Comparison of ENCODE assay signal across 8 cellular contexts in the genomic region with DNA sequence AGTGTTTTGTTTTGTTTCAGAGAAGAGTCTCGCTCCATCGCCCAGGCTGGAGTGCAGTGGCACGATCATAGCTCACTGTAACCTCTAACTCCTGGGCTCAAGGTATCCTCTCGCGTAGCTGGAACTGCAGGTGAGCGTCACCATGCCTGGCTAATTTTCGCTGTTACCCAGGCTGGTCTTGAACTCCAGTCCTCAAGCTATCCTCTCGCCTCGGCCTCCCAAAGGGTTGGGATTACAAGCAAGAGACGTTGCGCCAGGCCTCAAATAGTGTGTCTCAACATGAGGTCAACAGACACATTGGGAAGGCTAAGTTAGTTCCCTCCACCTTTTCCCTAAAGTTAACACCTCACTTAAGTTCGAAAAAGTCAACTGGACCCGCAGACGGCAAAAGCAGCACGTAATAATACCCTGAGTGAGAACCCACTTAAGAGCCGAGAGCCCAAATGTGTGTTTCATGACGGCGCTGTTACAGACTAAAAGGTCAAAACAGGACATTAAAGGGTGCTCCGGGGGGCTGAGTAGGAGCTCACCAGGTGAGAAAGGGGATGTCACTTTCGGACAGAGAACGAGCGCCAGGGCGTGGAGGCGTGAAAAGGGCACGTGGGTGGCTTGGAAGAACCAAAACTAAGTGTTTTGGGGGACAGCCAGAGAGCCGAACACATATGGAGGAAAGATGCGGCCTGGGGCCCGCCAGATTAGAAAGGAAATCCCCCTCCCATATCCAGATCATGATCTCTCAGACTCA. TPM values are rescaled to one million over a fixed set of nuclear protein-coding genes. Genes with fewer than 3 reads are reported as not detected.
DNase-seq lines count a peak whose midpoint lies in the region; ATAC-seq and TF ChIP-seq lines count a peak whose summit lies in the region.

No MANE protein-coding gene starts in this region.

- no peaks in the 10 kb centered on the region for H3K36me3 ChIP-seq in fibroblast of lung (ENCODE audit: control insufficient read depth, insufficient read depth, low read length)
- H3K36me3 ChIP-seq in ovary = no peaks in the 10 kb centered on the region

- ATAC-seq in GM19328 (IDR thresholded peaks at IDR 0.05; ENCODE audit: unreplicated experiment) (peak; percentile 42), HG03354 (IDR thresholded peaks at IDR 0.05; ENCODE audit: poor library complexity, severe bottlenecking, unreplicated experiment) (peak; percentile 48)

- WGBS in ovary, 3 donors = 18 to 22% (median 21%) methylated on average over 28 of the region's 28 CpGs

- H3K4me2 ChIP-seq in fibroblast of lung (ENCODE audit: extremely low read depth, insufficient read depth, low read length) = peak overlapping the region; percentile 100

- intact Hi-C loops in ovary (cut with DNase I) = no loop called here

- peak overlapping the region; percentile 96 for H3K27ac ChIP-seq in fibroblast of lung (ENCODE audit: insufficient read depth, low read length)
- peak overlapping the region; percentile 82 to 87 for H3K27ac ChIP-seq in ovary

- peak overlapping the region; percentile 54 for H2AFZ ChIP-seq in fibroblast of lung (ENCODE audit: low read length)

- H3K9me3 ChIP-seq in fibroblast of lung (ENCODE audit: control insufficient read depth, insufficient read depth, low read depth, low read length) (no peaks in the 10 kb centered on the region), ovary (no peaks in the 10 kb centered on the region)

- TF ChIP-seq CTCF in fibroblast of lung (conservative IDR thresholded peaks at IDR 0.05 in 1 of 2, IDR thresholded peaks at IDR 0.05 in 1 of 2; ENCODE audit: low read depth in 1 of 2, low read length in 2 of 2) (no peak), ovary (IDR thresholded peaks at IDR 0.05) (no peak)

- no peaks in the 10 kb centered on the region for H4K20me1 ChIP-seq in fibroblast of lung (ENCODE audit: control insufficient read depth, extremely low read depth, insufficient read depth, low read length)

- H3K4me1 ChIP-seq in fibroblast of lung (ENCODE audit: control insufficient read depth, extremely low read depth, insufficient read depth, low read length) = peaks cover 6% of the 10 kb centered on the region
- peaks cover 16% of the 10 kb centered on the region for H3K4me1 ChIP-seq in ovary (ENCODE audit: insufficient read depth)

- DNase-seq in COLO668 (lab: John Stamatoyannopoulos, UW; ENCODE audit: unreplicated experiment) (peak; percentile 73), T-helper 9 cell (peak; percentile 0), fibroblast of lung (ENCODE audit: low read depth in 2 of 2) (no peak), ovary (peak in 1 of 5 donors; percentile 23), NCI-H128 (lab: John Stamatoyannopoulos, UW; ENCODE audit: unreplicated experiment) (no peak), SKM-1 (lab: John Stamatoyannopoulos, UW; ENCODE audit: unreplicated experiment) (no peak)

- H3K4me3 ChIP-seq in fibroblast of lung (replicated peaks in 1 of 4; ENCODE audit: control extremely low read depth in 1 of 4, insufficient read depth in 1 of 4, low read depth in 3 of 4, low read length in 4 of 4) (peak overlapping the region; percentile 83 to 95 (median 87)), ovary (peak overlapping the region; percentile 73)

- TF ChIP-seq POLR2A in ovary (IDR thresholded peaks at IDR 0.05) = no peak

- peaks cover 69% of the 10 kb centered on the region for H3K79me2 ChIP-seq in fibroblast of lung (ENCODE audit: control insufficient read depth, insufficient read depth, low read length)

- H3K9ac ChIP-seq in fibroblast of lung (ENCODE audit: insufficient read depth, low read length) = peak overlapping the region; percentile 95

- TF ChIP-seq EP300 in ovary (IDR thresholded peaks at IDR 0.05) = no peak

- no peaks in the 10 kb centered on the region for H3K27me3 ChIP-seq in fibroblast of lung (ENCODE audit: control insufficient read depth, insufficient read depth, low read length)
- H3K27me3 ChIP-seq in ovary = no peaks in the 10 kb centered on the region

RNA-seq across cellular contexts. Expression of a gene that starts 0.5 kb away (rescaled TPM):
- total RNA-seq in fibroblast of lung = 15.9 and 20.0 TPM in 2 replicates
- polyA plus RNA-seq in fibroblast of lung = 12.6 and 17.9 TPM in 2 replicates
- polyA plus RNA-seq in fibroblast of lung (2012) = 7.5 and 11.8 TPM in 2 replicates
- 22.2 and 30.7 TPM in 2 replicates for polyA minus RNA-seq in fibroblast of lung (ENCODE audit: low replicate concordance)
- 10 to 100 TPM; 10.7 to 19.7 (median 16.3) TPM for total RNA-seq in ovary
- polyA plus RNA-seq in ovary = 10 to 100 TPM in 1 of 2 donors, 1 to 10 TPM in 1; 9.3 to 18.8 TPM

RNA-seq across cellular contexts. Expression of a gene that starts 0.8 kb away (rescaled TPM):
- total RNA-seq in fibroblast of lung = 21.1 and 23.8 TPM in 2 replicates
- polyA plus RNA-seq in fibroblast of lung = 17.5 and 23.9 TPM in 2 replicates
- 9.8 and 12.7 TPM in 2 replicates for polyA plus RNA-seq in fibroblast of lung (2012)
- 14.9 and 18.0 TPM in 2 replicates for polyA minus RNA-seq in fibroblast of lung (ENCODE audit: low replicate concordance)
- total RNA-seq in ovary = 10 to 100 TPM; 21.8 to 45.3 (median 33.4) TPM
- 10 to 100 TPM; 12.1 to 36.3 TPM for polyA plus RNA-seq in ovary

Comparison
In these comparisons a context has a peak if more than half of its experiments do, and no peak if none do; other contexts are left out.
1. DNase-seq: peak in COLO668 (single experiment) and T-helper 9 cell (single experiment); none in fibroblast of lung (0 of 2), NCI-H128 (single experiment) and SKM-1 (single experiment).